In the genomic region with DNA sequence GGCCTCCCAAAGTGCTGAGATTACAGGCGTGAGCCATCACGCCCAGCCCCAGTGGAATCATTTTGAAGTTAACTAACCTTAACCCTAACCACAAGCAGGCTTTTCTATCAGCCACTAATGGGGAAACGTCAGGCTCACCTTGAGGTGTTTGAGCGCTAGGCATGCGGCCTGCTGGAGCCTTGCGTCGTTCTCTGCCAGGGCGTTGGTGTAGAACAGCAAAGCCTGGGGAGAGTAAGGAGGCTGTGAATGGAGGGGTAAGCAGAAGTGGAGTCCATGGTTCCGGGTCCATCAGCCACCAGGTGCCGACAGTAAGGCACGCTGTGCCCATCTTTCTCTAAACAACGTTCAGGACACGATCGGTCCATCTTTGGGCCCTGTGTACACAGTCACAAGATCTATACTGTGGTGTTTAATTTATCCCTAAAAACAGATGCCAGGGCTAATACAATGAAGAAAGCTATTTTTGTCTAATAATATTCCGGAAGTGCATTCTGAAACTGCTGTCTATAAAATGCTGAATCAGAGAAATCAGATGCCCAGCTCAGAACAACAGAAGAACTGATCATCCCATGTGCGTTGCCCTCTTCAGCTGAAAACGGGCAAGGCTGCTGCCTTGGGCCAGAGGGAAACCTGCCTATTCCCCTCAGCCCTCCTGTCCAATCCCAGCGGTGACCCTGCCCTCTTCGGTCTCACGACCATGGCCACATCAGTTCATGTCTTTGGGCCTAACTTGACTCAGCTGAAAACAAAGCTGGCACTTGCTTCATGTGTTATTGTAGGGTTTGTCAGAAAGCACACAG, we compare ENCODE assay signal across 1 cellular context.
TF ChIP-seq lines count a peak whose summit lies in the region.

No MANE protein-coding gene starts in this region.

TF ChIP-seq in K562, 482 proteins besides CTCF, POLR2A, EP300 and RAD21 (continued from another document):
- TF ChIP-seq ZNF764 (CRISPR knock-in tag; IDR thresholded peaks at IDR 0.05; ENCODE audit: low read depth) (no peak), DPF2 (IDR thresholded peaks at IDR 0.05) (no peak)
- TF ChIP-seq, protein P1, sequence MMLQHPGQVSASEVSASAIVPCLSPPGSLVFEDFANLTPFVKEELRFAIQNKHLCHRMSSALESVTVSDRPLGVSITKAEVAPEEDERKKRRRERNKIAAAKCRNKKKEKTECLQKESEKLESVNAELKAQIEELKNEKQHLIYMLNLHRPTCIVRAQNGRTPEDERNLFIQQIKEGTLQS (IDR thresholded peaks at IDR 0.05), result no peak
- TF ChIP-seq, protein P1 (CRISPR knock-in tag; conservative IDR thresholded peaks at IDR 0.05), result no peak
- TF ChIP-seq, protein P2, sequence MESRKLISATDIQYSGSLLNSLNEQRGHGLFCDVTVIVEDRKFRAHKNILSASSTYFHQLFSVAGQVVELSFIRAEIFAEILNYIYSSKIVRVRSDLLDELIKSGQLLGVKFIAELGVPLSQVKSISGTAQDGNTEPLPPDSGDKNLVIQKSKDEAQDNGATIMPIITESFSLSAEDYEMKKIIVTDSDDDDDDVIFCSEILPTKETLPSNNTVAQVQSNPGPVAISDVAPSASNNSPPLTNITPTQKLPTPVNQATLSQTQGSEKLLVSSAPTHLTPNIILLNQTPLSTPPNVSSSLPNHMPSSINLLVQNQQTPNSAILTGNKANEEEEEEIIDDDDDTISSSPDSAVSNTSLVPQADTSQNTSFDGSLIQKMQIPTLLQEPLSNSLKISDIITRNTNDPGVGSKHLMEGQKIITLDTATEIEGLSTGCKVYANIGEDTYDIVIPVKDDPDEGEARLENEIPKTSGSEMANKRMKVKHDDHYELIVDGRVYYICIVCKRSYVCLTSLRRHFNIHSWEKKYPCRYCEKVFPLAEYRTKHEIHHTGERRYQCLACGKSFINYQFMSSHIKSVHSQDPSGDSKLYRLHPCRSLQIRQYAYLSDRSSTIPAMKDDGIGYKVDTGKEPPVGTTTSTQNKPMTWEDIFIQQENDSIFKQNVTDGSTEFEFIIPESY (CRISPR knock-in tag; IDR thresholded peaks at IDR 0.05), result no peak
TF ChIP-seq in K562: peak in this region for 5.
